ENCODE assay signal across 8 cellular contexts in genomic region chr17:43780135-43780534, GRCh38. TPM values are rescaled to one million over a fixed set of nuclear protein-coding genes. Genes with fewer than 3 reads are reported as not detected.
DNase-seq lines count a peak whose midpoint lies in the region; ATAC-seq, FAIRE-seq and TF ChIP-seq lines count a peak whose summit lies in the region.

CFAP97D1 (plus strand) TSS chr17:43780435; CDS start chr17:43780463, 28 bp downstream.

- H3K4me1 ChIP-seq in GM12878 (ENCODE audit: control insufficient read depth, insufficient read depth, low read length) (no peaks in the 10 kb centered on the region), liver (ENCODE audit: control insufficient read depth in 4 of 4, insufficient read depth in 4 of 4, low read length in 3 of 4) (peaks cover 6 to 34% (median 29%) of the 10 kb centered on the region in 4 donors), thoracic aorta (ENCODE audit: control insufficient read depth in 1 of 2, low read depth in 2 of 2) (peaks cover 21 to 34% of the 10 kb centered on the region in 2 donors)

- FAIRE-seq in GM12878 (lab: Jason Lieb, UNC): no peak

- H4K20me1 ChIP-seq in GM12878 (ENCODE audit: control insufficient read depth, insufficient read depth): no peaks in the 10 kb centered on the region

- no peak for DNase-seq in activated CD4-positive, alpha-beta T cell treated with anti-CD3 and anti-CD28 coated beads, Interleukin-2, amount 10 ng/mL, durations not matched to agents 7 days and 5 days
- no peak for DNase-seq in activated CD4-positive, alpha-beta T cell treated with anti-CD3 and anti-CD28 coated beads for 1 hour
- DNase-seq in GM12878 (ENCODE audit: low read depth, low spot score) (no peak), thoracic aorta (ENCODE audit: low spot score) (no peak), GDM1 (lab: John Stamatoyannopoulos, UW) (no peak)

- no peaks in the 10 kb centered on the region for H3K9me3 Mint-ChIP-seq in activated CD4-positive, alpha-beta T cell treated with anti-CD3 and anti-CD28 coated beads, Interleukin-2, amount 10 ng/mL, durations not matched to agents 7 days and 5 days

- TF ChIP-seq POLR2A in GM12878 (IDR thresholded peaks at IDR 0.05; ENCODE audit: low read depth, low read length): no peak

- SMC1A ChIA-PET in GM12878 (lab: Charles Lee; ENCODE audit: uncharacterized antibody, unreplicated experiment): interaction anchor here (1.2 to 1.4 kb wide), 2 partner anchors 14 to 66 kb away, joined by 3 to 4 read pairs; partner anchors contain the start of gene CD300LG

- TF ChIP-seq RAD21 in GM12878 (IDR thresholded peaks at IDR 0.05; ENCODE audit: insufficient read depth, low read depth, low read length): no peak
- TF ChIP-seq RAD21 in liver (IDR thresholded peaks at IDR 0.05): no peak

- TF ChIP-seq EP300 in GM12878 (IDR thresholded peaks at IDR 0.05; ENCODE audit: borderline replicate concordance in 1 of 2, control insufficient read depth in 1 of 2, low read depth in 2 of 2, low read length in 2 of 2): no peak

- H3K4me3 ChIP-seq in GM12878 (peak within 1 kb of the TSS; percentile 89; the same call in 1 of the 2 replicates), liver (ENCODE audit: low read depth in 1 of 3, low read length in 3 of 3) (peak within 1 kb of the TSS in 2 of 3 donors; percentile 41 to 77), thoracic aorta (peak within 1 kb of the TSS; percentile 81)

- H3K4me3 Mint-ChIP-seq in activated CD4-positive, alpha-beta T cell treated with anti-CD3 and anti-CD28 coated beads, Interleukin-2, amount 10 ng/mL, durations not matched to agents 7 days and 5 days: peak within 1 kb of the TSS; percentile 78

- H2AFZ ChIP-seq in GM12878 (ENCODE audit: control insufficient read depth, low read depth, low read length): peak within 1 kb of the TSS; percentile 75

- H3K79me2 ChIP-seq in GM12878 (ENCODE audit: control insufficient read depth, insufficient read depth, low read length): no peaks in the 10 kb centered on the region; the same call in 1 of the 2 replicates

- peaks cover 5 to 12% of the 10 kb centered on the region in 2 experiments; a peak in 2 of 4 replicates for H3K27me3 ChIP-seq in GM12878 (replicated peaks in 1 of 2; ENCODE audit: control insufficient read depth in 2 of 2, insufficient read depth in 2 of 2, low read length in 1 of 2)
- no peaks in the 10 kb centered on the region for H3K27me3 ChIP-seq in liver (ENCODE audit: control insufficient read depth in 4 of 4, insufficient read depth in 4 of 4, low read length in 3 of 4)
- H3K27me3 ChIP-seq in thoracic aorta (replicated peaks; ENCODE audit: insufficient read depth): no peaks in the 10 kb centered on the region

- H3K36me3 ChIP-seq in GM12878 (ENCODE audit: control insufficient read depth in 2 of 2, insufficient read depth in 2 of 2, low read length in 1 of 2) (no peaks in the 10 kb centered on the region), liver (ENCODE audit: control insufficient read depth in 4 of 4, insufficient read depth in 3 of 4, low read depth in 1 of 4, low read length in 3 of 4) (no peaks in the 10 kb centered on the region), thoracic aorta (no peaks in the 10 kb centered on the region)

- peak within 1 kb of the TSS; percentile 73; the same call in 1 of the 2 replicates for H3K9ac ChIP-seq in GM12878 (ENCODE audit: control insufficient read depth, insufficient read depth, low read length)
- H3K9ac ChIP-seq in liver (ENCODE audit: low read depth in 1 of 2, low read length in 2 of 2): peak within 1 kb of the TSS; percentile 62 to 69

- POLR2A ChIA-PET in activated CD4-positive, alpha-beta T cell treated with anti-CD3 and anti-CD28 coated beads, Interleukin-2, amount 10 ng/mL, durations not matched to agents 7 days and 5 days (lab: Charles Lee): no interaction called here
- POLR2A ChIA-PET in GM12878 (lab: Charles Lee): no interaction called here

- no peak for ATAC-seq in GM12878
- ATAC-seq in thoracic aorta (ENCODE audit: insufficient number of reproducible peaks, low FRiP score, low read depth): no peak
- no peak for ATAC-seq in GM19328 (IDR thresholded peaks at IDR 0.05; ENCODE audit: unreplicated experiment)
- ATAC-seq in HG02973 (IDR thresholded peaks at IDR 0.05; ENCODE audit: unreplicated experiment): no peak

- WGBS in GM12878 (ENCODE audit: insufficient coverage, insufficient replicate concordance, low lambda C conversion rate, missing lambda C conversion rate): 15% methylated on average over 7 of the region's 7 CpGs
- WGBS in liver: 66% methylated on average over 7 of the region's 7 CpGs

- peak within 1 kb of the TSS; percentile 91 for H3K4me2 ChIP-seq in GM12878 (ENCODE audit: control insufficient read depth, insufficient read depth)

- H3K27ac ChIP-seq in GM12878 (ENCODE audit: control insufficient read depth, insufficient read depth) (no peak within 1 kb of the TSS), liver (ENCODE audit: low read depth in 1 of 2, low read length in 2 of 2) (peak within 1 kb of the TSS; percentile 65 to 98), thoracic aorta (peak within 1 kb of the TSS; percentile 98 to 100)

- peaks cover 53% of the 10 kb centered on the region for H3K27me3 Mint-ChIP-seq in activated CD4-positive, alpha-beta T cell treated with anti-CD3 and anti-CD28 coated beads, Interleukin-2, amount 10 ng/mL, durations not matched to agents 7 days and 5 days

- TF ChIP-seq CTCF in GM12878 (IDR thresholded peaks at IDR 0.05 in 2 of 3, conservative IDR thresholded peaks at IDR 0.05 in 1 of 3; ENCODE audit: control insufficient read depth in 2 of 3, extremely low read depth in 1 of 3, insufficient read depth in 1 of 3, low read depth in 3 of 3, low read length in 3 of 3) (no peak), liver (IDR thresholded peaks at IDR 0.05; ENCODE audit: low read depth, low read length, missing input control) (no peak), thoracic aorta (IDR thresholded peaks at IDR 0.05) (no peak)

- H3K27ac Mint-ChIP-seq in activated CD4-positive, alpha-beta T cell treated with anti-CD3 and anti-CD28 coated beads, Interleukin-2, amount 10 ng/mL, durations not matched to agents 7 days and 5 days: peak within 1 kb of the TSS; percentile 41

- in situ Hi-C loops in GM12878 (cut with MboI): no loop called here

- BruUV-seq in GM12878 (replicated peaks; lab: Mats Ljungman, UMichigan): no TSS peak

- CTCF ChIA-PET in activated CD4-positive, alpha-beta T cell treated with anti-CD3 and anti-CD28 coated beads, Interleukin-2, amount 10 ng/mL, durations not matched to agents 7 days and 5 days (lab: Charles Lee): no interaction called here
- CTCF ChIA-PET in GM12878 (lab: Yijun Ruan, JAX): interaction anchor here (0.8 to 1.6 kb wide), 2 partner anchors 13 to 14 kb away, joined by 3 to 4 read pairs; no protein-coding TSS in a partner anchor

- intact Hi-C loops in GM12878 (cut with micrococcal nuclease; ENCODE audit: unreplicated experiment): no loop called here

- H3K36me3 Mint-ChIP-seq in activated CD4-positive, alpha-beta T cell treated with anti-CD3 and anti-CD28 coated beads, Interleukin-2, amount 10 ng/mL, durations not matched to agents 7 days and 5 days (ENCODE audit: low read depth): no peaks in the 10 kb centered on the region

- H3K9me3 ChIP-seq in GM12878 (replicated peaks; ENCODE audit: control insufficient read depth, insufficient read depth, low read length): no peaks in the 10 kb centered on the region
- no peaks in the 10 kb centered on the region for H3K9me3 ChIP-seq in liver (ENCODE audit: control insufficient read depth in 4 of 4, low read length in 3 of 4)
- H3K9me3 ChIP-seq in thoracic aorta: no peaks in the 10 kb centered on the region

- H3K4me1 Mint-ChIP-seq in activated CD4-positive, alpha-beta T cell treated with anti-CD3 and anti-CD28 coated beads, Interleukin-2, amount 10 ng/mL, durations not matched to agents 7 days and 5 days: peaks cover 13% of the 10 kb centered on the region

- RAD21 ChIA-PET in GM12878 (lab: Charles Lee; ENCODE audit: unreplicated experiment): no interaction called here

TF ChIP-seq in GM12878, 131 proteins besides CTCF, POLR2A, EP300 and RAD21 (continues in another document):
- TF ChIP-seq USF1 (IDR thresholded peaks at IDR 0.05; ENCODE audit: borderline replicate concordance, extremely low read length, insufficient read depth, low read depth, low read length): no peak

TF ChIP-seq in liver, 16 proteins besides CTCF, POLR2A, EP300 and RAD21:
- TF ChIP-seq TAF1 (conservative IDR thresholded peaks at IDR 0.05) (no peak), EGR1 (IDR thresholded peaks at IDR 0.05; ENCODE audit: low read depth in 2 of 2) (no peak), YY1 (IDR thresholded peaks at IDR 0.05) (no peak), ATF3 (IDR thresholded peaks at IDR 0.05) (no peak), GABPA (IDR thresholded peaks at IDR 0.05 in 1 of 2, conservative IDR thresholded peaks at IDR 0.05 in 1 of 2) (no peak), HNF4G (IDR thresholded peaks at IDR 0.05) (no peak), SP1 (IDR thresholded peaks at IDR 0.05) (no peak), FOXA2 (IDR thresholded peaks at IDR 0.05) (no peak), RXRA (IDR thresholded peaks at IDR 0.05) (no peak)

RNA-seq across cellular contexts. Expression of gene CFAP97D1, which starts in this region (rescaled TPM):
- total RNA-seq in activated CD4-positive, alpha-beta T cell treated with anti-CD3 and anti-CD28 coated beads, Interleukin-2, amount 10 ng/mL, durations not matched to agents 7 days and 5 days: not detected
- not detected in 2 replicates for total RNA-seq in GM12878 (2013; cell fraction: nucleolus; rRNA removed)
- total RNA-seq in GM12878 (2014; rRNA removed): not detected in 2 replicates
- total RNA-seq in GM12878 (2014; rRNA removed; fragmentation: Illumina TruSeq; extraction: Trizol): 0.05 TPM in 1 of 2 replicates, not detected in the other
- not detected in 2 replicates for total RNA-seq in GM12878 (2021)
- not detected for polyA plus RNA-seq in GM12878 (2011; ENCODE audit: low read depth)
- polyA plus RNA-seq in GM12878 (2011; rRNA removed): 0.03 TPM in 1 of 2 replicates, not detected in the other
- polyA plus RNA-seq in GM12878 (2011; cell fraction: cytosol; rRNA removed): not detected in 2 replicates
- polyA plus RNA-seq in GM12878 (2011; cell fraction: nucleus; rRNA removed): not detected in 2 replicates
- not detected in 2 replicates for polyA plus RNA-seq in GM12878 (2012)
- polyA plus RNA-seq in GM12878 (2014; fragmentation: Illumina TruSeq; extraction: Trizol): 0.13 TPM in 1 of 2 replicates, not detected in the other
- not detected for polyA plus RNA-seq in GM12878 (2014; fragmentation: Nextera tagmentation; extraction: Ambion mirVana)
- not detected in 2 replicates for polyA plus RNA-seq in GM12878 (2014; rRNA removed)
- not detected for polyA plus RNA-seq in GM12878 (2016; fragmentation: Nextera tagmentation; extraction: Ambion mirVana)
- not detected in 2 replicates for polyA minus RNA-seq in GM12878 (2011; rRNA and poly(A)+ RNA removed)
- not detected in 2 replicates for polyA minus RNA-seq in GM12878 (2011; cell fraction: cytosol; rRNA and poly(A)+ RNA removed)
- not detected in 2 replicates for polyA minus RNA-seq in GM12878 (2011; cell fraction: nucleus; rRNA and poly(A)+ RNA removed)
- under 1 TPM in 1 of 2 donors, not detected in 1; 0.08 TPM for total RNA-seq in liver
- polyA plus RNA-seq in liver: not detected
- total RNA-seq in thoracic aorta: not detected
